Comparison of ENCODE assay signal across 8 cellular contexts in the genomic region with DNA sequence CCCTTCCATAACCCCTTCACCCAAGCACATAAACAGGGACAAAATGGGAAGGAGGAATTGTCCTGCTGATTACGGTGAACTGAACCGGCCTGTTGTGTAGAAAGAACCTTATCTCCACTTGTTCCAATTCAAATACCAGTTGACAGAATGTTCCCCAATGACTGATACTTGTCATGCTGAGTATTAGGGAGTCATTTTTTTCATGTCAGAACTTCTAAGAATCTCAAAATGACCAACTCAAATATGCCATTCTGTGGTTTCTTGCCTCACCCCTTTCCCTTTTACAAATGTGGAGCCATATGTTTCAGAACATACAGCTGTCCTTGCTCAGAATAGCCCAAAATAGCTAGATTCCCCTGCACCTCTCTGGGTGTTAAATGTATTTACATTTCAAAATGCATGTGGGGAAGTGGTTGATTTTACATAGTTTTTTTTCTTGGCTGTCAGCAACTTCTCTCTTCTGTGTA.
A peak's percentile ranks its signal among the peaks of the same experiment; 100 is the strongest.
DNase-seq lines count a peak whose midpoint lies in the region; ATAC-seq and TF ChIP-seq lines count a peak whose summit lies in the region.

No MANE protein-coding gene starts in this region.

- peaks cover 0 to 8% (median 2%) of the 10 kb centered on the region in 8 donors for H3K9me3 Mint-ChIP-seq in CD4-positive, alpha-beta memory T cell
- peaks cover 0 to 3% (median 0%) of the 10 kb centered on the region in 6 donors for H3K9me3 Mint-ChIP-seq in immature natural killer cell
- peaks cover 3% of the 10 kb centered on the region for H3K9me3 Mint-ChIP-seq in GM23338

- H3K79me2 ChIP-seq in GM23338 (replicated peaks; ENCODE audit: insufficient read depth), result no peaks in the 10 kb centered on the region

- no peak for TF ChIP-seq CTCF in GM23338 (conservative IDR thresholded peaks at IDR 0.05; ENCODE audit: low read depth in 2 of 2)

- no peaks in the 10 kb centered on the region for H3K27me3 ChIP-seq in CD4-positive, alpha-beta memory T cell (ENCODE audit: insufficient read depth, low read length)
- no peaks in the 10 kb centered on the region for H3K27me3 ChIP-seq in GM23338 (ENCODE audit: insufficient read depth)

- intact Hi-C loops in CD4-positive, alpha-beta memory T cell (cut with micrococcal nuclease), result no loop called here

- no peak for DNase-seq in CD4-positive, alpha-beta memory T cell
- DNase-seq in MV-4-11 (lab: John Stamatoyannopoulos, UW), result peak; percentile 92
- no peak for DNase-seq in immature natural killer cell
- DNase-seq in putamen (ENCODE audit: low spot score), result no peak
- DNase-seq in pons (ENCODE audit: low spot score), result no peak
- no peak for DNase-seq in GM23338 (ENCODE audit: low spot score)
- DNase-seq in LoVo (ENCODE audit: low spot score), result no peak

- H3K4me1 Mint-ChIP-seq in CD4-positive, alpha-beta memory T cell, result peaks cover 42 to 65% (median 52%) of the 10 kb centered on the region in 4 donors
- peaks cover 54 to 76% of the 10 kb centered on the region in 2 donors for H3K4me1 Mint-ChIP-seq in immature natural killer cell
- H3K4me1 Mint-ChIP-seq in GM23338, result peaks cover 43% of the 10 kb centered on the region

- no peak overlapping the region for H3K4me3 Mint-ChIP-seq in CD4-positive, alpha-beta memory T cell
- peak overlapping the region in 4 of 5 donors; percentile 2 to 49 (median 20) for H3K4me3 Mint-ChIP-seq in immature natural killer cell
- no peak overlapping the region for H3K4me3 Mint-ChIP-seq in GM23338

- POLR2A ChIA-PET in CD4-positive, alpha-beta memory T cell (lab: Charles Lee; ENCODE audit: partially characterized antibody), result interaction anchor here (0.9 to 2.0 kb wide), 2 partner anchors 39 to 92 kb away, joined by 4 to 5 read pairs; no protein-coding TSS in a partner anchor

- no peaks in the 10 kb centered on the region for H3K9me3 ChIP-seq in CD4-positive, alpha-beta memory T cell (ENCODE audit: control insufficient read depth in 1 of 2, low read length in 2 of 2)

- no peaks in the 10 kb centered on the region for H3K9me2 ChIP-seq in GM23338 (ENCODE audit: insufficient read depth)

- CTCF ChIA-PET in CD4-positive, alpha-beta memory T cell (lab: Charles Lee; ENCODE audit: partially characterized antibody), result interaction anchor here (0.8 to 0.9 kb wide), 2 partner anchors 37 to 44 kb away, joined by 3 read pairs; no protein-coding TSS in a partner anchor

- peaks cover 44% of the 10 kb centered on the region for H3K4me1 ChIP-seq in CD4-positive, alpha-beta memory T cell (ENCODE audit: insufficient read depth, low read length)
- peaks cover 27% of the 10 kb centered on the region for H3K4me1 ChIP-seq in GM23338 (ENCODE audit: insufficient read depth)

- H3K36me3 ChIP-seq in CD4-positive, alpha-beta memory T cell (ENCODE audit: insufficient read depth, low read length), result no peaks in the 10 kb centered on the region
- H3K36me3 ChIP-seq in GM23338 (ENCODE audit: insufficient read depth), result no peaks in the 10 kb centered on the region

- no peak overlapping the region; the same call in 1 of the 2 replicates for H3K4me2 ChIP-seq in GM23338

- no peaks in the 10 kb centered on the region for H3K27me3 Mint-ChIP-seq in CD4-positive, alpha-beta memory T cell
- peaks cover 0 to 2% (median 0%) of the 10 kb centered on the region in 3 donors for H3K27me3 Mint-ChIP-seq in immature natural killer cell (ENCODE audit: low read depth in 3 of 3)
- peaks cover 4% of the 10 kb centered on the region for H3K27me3 Mint-ChIP-seq in GM23338 (ENCODE audit: insufficient read depth, low read depth, poor library complexity)

- no peak overlapping the region for H3K27ac ChIP-seq in CD4-positive, alpha-beta memory T cell (ENCODE audit: low read depth, low read length)
- H3K27ac ChIP-seq in GM23338 (ENCODE audit: low read depth), result no peak overlapping the region

- H3F3A ChIP-seq in GM23338 (replicated peaks; ENCODE audit: low read depth), result no peaks in the 10 kb centered on the region

- H3K4me3 ChIP-seq in CD4-positive, alpha-beta memory T cell (ENCODE audit: low read length in 2 of 2), result no peak overlapping the region
- H3K4me3 ChIP-seq in GM23338, result no peak overlapping the region

- H4K20me1 ChIP-seq in GM23338 (replicated peaks; ENCODE audit: insufficient read depth), result no peaks in the 10 kb centered on the region

- H3K36me3 Mint-ChIP-seq in CD4-positive, alpha-beta memory T cell, result no peaks in the 10 kb centered on the region
- H3K36me3 Mint-ChIP-seq in immature natural killer cell, result peaks cover 3 to 4% (median 4%) of the 10 kb centered on the region in 3 donors
- H3K36me3 Mint-ChIP-seq in GM23338 (ENCODE audit: low read depth), result 0 out of 3 replicates have a peak, but pooled peaks cover 3% of the 10 kb centered on the region

- peak overlapping the region in 4 of 7 donors; percentile 0 to 21 (median 16) for H3K27ac Mint-ChIP-seq in CD4-positive, alpha-beta memory T cell
- H3K27ac Mint-ChIP-seq in immature natural killer cell (peak overlapping the region; percentile 20 to 65 (median 38)), GM23338 (no peak overlapping the region)

- ATAC-seq in GM21360 (IDR thresholded peaks at IDR 0.05; ENCODE audit: unreplicated experiment) (peak; percentile 77), GM23338 (no peak)

- H2AFZ ChIP-seq in GM23338, result no peak overlapping the region

TF ChIP-seq in GM23338, 12 proteins besides CTCF, POLR2A, EP300 and RAD21 (continues in another document):
- TF ChIP-seq, protein P1, sequence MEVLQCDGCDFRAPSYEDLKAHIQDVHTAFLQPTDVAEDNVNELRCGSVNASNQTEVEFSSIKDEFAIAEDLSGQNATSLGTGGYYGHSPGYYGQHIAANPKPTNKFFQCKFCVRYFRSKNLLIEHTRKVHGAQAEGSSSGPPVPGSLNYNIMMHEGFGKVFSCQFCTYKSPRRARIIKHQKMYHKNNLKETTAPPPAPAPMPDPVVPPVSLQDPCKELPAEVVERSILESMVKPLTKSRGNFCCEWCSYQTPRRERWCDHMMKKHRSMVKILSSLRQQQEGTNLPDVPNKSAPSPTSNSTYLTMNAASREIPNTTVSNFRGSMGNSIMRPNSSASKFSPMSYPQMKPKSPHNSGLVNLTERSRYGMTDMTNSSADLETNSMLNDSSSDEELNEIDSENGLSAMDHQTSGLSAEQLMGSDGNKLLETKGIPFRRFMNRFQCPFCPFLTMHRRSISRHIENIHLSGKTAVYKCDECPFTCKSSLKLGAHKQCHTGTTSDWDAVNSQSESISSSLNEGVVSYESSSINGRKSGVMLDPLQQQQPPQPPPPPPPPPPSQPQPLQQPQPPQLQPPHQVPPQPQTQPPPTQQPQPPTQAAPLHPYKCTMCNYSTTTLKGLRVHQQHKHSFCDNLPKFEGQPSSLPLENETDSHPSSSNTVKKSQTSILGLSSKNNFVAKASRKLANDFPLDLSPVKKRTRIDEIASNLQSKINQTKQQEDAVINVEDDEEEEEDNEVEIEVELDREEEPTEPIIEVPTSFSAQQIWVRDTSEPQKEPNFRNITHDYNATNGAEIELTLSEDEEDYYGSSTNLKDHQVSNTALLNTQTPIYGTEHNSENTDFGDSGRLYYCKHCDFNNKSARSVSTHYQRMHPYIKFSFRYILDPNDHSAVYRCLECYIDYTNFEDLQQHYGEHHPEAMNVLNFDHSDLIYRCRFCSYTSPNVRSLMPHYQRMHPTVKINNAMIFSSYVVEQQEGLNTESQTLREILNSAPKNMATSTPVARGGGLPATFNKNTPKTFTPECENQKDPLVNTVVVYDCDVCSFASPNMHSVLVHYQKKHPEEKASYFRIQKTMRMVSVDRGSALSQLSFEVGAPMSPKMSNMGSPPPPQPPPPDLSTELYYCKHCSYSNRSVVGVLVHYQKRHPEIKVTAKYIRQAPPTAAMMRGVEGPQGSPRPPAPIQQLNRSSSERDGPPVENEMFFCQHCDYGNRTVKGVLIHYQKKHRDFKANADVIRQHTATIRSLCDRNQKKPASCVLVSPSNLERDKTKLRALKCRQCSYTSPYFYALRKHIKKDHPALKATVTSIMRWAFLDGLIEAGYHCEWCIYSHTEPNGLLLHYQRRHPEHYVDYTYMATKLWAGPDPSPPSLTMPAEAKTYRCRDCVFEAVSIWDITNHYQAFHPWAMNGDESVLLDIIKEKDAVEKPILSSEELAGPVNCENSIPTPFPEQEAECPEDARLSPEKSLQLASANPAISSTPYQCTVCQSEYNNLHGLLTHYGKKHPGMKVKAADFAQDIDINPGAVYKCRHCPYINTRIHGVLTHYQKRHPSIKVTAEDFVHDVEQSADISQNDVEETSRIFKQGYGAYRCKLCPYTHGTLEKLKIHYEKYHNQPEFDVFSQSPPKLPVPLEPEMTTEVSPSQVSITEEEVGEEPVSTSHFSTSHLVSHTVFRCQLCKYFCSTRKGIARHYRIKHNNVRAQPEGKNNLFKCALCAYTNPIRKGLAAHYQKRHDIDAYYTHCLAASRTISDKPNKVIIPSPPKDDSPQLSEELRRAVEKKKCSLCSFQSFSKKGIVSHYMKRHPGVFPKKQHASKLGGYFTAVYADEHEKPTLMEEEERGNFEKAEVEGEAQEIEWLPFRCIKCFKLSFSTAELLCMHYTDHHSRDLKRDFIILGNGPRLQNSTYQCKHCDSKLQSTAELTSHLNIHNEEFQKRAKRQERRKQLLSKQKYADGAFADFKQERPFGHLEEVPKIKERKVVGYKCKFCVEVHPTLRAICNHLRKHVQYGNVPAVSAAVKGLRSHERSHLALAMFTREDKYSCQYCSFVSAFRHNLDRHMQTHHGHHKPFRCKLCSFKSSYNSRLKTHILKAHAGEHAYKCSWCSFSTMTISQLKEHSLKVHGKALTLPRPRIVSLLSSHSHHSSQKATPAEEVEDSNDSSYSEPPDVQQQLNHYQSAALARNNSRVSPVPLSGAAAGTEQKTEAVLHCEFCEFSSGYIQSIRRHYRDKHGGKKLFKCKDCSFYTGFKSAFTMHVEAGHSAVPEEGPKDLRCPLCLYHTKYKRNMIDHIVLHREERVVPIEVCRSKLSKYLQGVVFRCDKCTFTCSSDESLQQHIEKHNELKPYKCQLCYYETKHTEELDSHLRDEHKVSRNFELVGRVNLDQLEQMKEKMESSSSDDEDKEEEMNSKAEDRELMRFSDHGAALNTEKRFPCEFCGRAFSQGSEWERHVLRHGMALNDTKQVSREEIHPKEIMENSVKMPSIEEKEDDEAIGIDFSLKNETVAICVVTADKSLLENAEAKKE (CRISPR knock-in tag; IDR thresholded peaks at IDR 0.05), result no peak
- TF ChIP-seq POLR2AphosphoS5 (IDR thresholded peaks at IDR 0.05; ENCODE audit: low read depth), result no peak
- TF ChIP-seq EZH2 (IDR thresholded peaks at IDR 0.05; ENCODE audit: low read depth, unreplicated experiment), result no peak
- TF ChIP-seq STAT1 (IDR thresholded peaks at IDR 0.05; ENCODE audit: unreplicated experiment), result no peak
- no peak for TF ChIP-seq NANOG (IDR thresholded peaks at IDR 0.05; ENCODE audit: borderline replicate concordance)
- TF ChIP-seq, protein P2, sequence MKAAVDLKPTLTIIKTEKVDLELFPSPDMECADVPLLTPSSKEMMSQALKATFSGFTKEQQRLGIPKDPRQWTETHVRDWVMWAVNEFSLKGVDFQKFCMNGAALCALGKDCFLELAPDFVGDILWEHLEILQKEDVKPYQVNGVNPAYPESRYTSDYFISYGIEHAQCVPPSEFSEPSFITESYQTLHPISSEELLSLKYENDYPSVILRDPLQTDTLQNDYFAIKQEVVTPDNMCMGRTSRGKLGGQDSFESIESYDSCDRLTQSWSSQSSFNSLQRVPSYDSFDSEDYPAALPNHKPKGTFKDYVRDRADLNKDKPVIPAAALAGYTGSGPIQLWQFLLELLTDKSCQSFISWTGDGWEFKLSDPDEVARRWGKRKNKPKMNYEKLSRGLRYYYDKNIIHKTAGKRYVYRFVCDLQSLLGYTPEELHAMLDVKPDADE (IDR thresholded peaks at IDR 0.05), result no peak

Comparison
In these comparisons a context has a peak if more than half of its experiments do, and no peak if none do; other contexts are left out.
1. H3K4me3 Mint-ChIP-seq: peak in immature natural killer cell (4 of 5); none in CD4-positive, alpha-beta memory T cell (0 of 8) and GM23338 (single experiment).